ENCODE assay signal across 13 cellular contexts in the genomic region with DNA sequence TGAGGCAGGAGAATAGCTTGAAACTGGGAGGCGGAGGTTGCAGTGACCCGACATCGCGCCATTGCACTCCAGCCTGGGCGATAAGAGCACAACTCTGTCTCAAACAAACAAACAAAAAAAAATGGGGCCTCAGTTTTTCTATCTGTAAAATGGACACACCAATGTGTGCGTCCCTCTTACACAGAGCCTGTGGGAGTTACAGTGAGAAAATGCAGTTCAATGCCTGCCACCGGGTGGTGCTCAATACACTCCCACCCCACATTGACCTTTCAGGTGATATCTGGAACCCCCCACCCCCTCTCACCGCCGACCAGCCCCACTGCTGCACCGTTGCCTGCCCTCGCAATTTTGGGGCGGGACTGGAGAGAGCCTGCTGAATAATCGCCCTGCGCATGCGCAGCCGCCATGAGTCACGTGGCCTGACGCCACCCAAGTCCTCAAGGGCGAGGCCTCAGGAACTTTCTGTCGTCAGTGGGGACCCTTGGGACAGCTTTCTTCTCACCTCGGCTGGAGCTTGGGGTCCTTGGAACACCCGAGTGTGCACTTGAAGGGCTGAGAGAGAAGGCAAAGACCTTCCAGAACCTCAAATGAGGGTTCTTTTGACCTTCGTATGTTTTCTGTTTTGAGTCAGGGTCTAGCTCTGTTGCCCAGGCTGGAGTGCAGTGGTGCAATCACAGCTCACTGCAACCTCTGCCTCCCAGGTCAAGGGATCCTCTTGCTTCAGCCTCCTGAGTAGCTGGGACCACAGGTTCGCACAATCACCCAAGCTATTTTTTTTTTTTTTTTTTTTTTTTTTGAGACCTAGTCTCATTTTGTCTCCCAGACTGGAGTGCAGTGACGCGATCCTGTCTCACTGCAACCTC. TPM values are rescaled to one million over a fixed set of nuclear protein-coding genes. Genes with fewer than 3 reads are reported as not detected.
A peak's percentile ranks its signal among the peaks of the same experiment; 100 is the strongest.
DNase-seq lines count a peak whose midpoint lies in the region; ATAC-seq, FAIRE-seq and TF ChIP-seq lines count a peak whose summit lies in the region.
"Had no signal": no experiment of that assay in that cellular context is flagged by ENCODE, and none has a peak within 500 bp of the region (broad histone marks: within the 10 kb centered on the region; RNA-seq: fewer than 3 reads in every experiment).

No MANE protein-coding gene starts in this region.

- TF ChIP-seq CTCF in OCI-LY1 (IDR thresholded peaks at IDR 0.05; ENCODE audit: low read length) (peak; percentile 51), body of pancreas (IDR thresholded peaks at IDR 0.05) (no peak), vagina (IDR thresholded peaks at IDR 0.05) (no peak)

- no peaks in the 10 kb centered on the region for H3K9me2 ChIP-seq in OCI-LY1 (ENCODE audit: low read depth, low read length)

- peak; percentile 15 for ATAC-seq in body of pancreas
- ATAC-seq: esophagus mucosa, left lobe of liver, T-helper 17 cell had no signal

- WGBS in body of pancreas, 2 donors, result 56 to 76% methylated on average over 26 of the region's 26 CpGs

- H3K4me1 ChIP-seq in OCI-LY1 (ENCODE audit: insufficient read depth, low read length, severe bottlenecking) (peaks cover 6% of the 10 kb centered on the region), body of pancreas (no peaks in the 10 kb centered on the region), vagina (no peaks in the 10 kb centered on the region)

- H2AFZ ChIP-seq in OCI-LY1 (ENCODE audit: low read length), result peak overlapping the region; percentile 64; the same call in 1 of the 2 replicates

- intact Hi-C loops in body of pancreas (cut with DNase I), result no loop called here
- intact Hi-C loops in vagina (cut with DNase I), result no loop called here

- FAIRE-seq in GM12892 (lab: Jason Lieb, UNC), result no peak
- FAIRE-seq: H54 had no signal

- DNase-seq in activated CD8-positive, alpha-beta memory T cell treated with anti-CD3 and anti-CD28 coated beads for 24 hours, result peak; percentile 62
- no peak for DNase-seq in activated CD8-positive, alpha-beta memory T cell treated with anti-CD3 and anti-CD28 coated beads, Interleukin-2, amount 50 U/mL, for 48 hours
- DNase-seq in body of pancreas, result peak in 1 of 4 donors; percentile 33
- DNase-seq in stimulated activated CD4-positive, alpha-beta T cell treated with anti-CD3 and anti-CD28 coated beads, Interleukin-4, amount 100 ng/mL, for 4 hours, result peak; percentile 7 to 10
- DNase-seq in activated gamma-delta T cell treated with Interleukin-2 at 50 U/mL for 16 hours, result no peak
- DNase-seq in vagina (ENCODE audit: extremely low spot score in 2 of 2), result no peak
- DNase-seq in GM12892 (ENCODE audit: insufficient read length), result no peak
- DNase-seq: T-helper 17 cell had no signal

- no peaks in the 10 kb centered on the region for H3K79me2 ChIP-seq in OCI-LY1 (ENCODE audit: insufficient read depth, low read length)

- H3K4me3 ChIP-seq in OCI-LY1 (ENCODE audit: low read depth, low read length, poor library complexity, severe bottlenecking) (peak overlapping the region; percentile 44), body of pancreas (no peak overlapping the region), vagina (no peak overlapping the region)
- H3K4me3 ChIP-seq: BLaER1 treated with 17β-estradiol and CSF1 and Interleukin-3, amounts not matched to agents 10 nM and 100 nM had no signal

- H3K9me3 ChIP-seq in OCI-LY1 (ENCODE audit: low read length), result no peaks in the 10 kb centered on the region
- no peaks in the 10 kb centered on the region for H3K9me3 ChIP-seq in body of pancreas
- no peaks in the 10 kb centered on the region for H3K9me3 ChIP-seq in vagina
- H3K9me3 ChIP-seq: BLaER1 treated with 17β-estradiol and CSF1 and Interleukin-3, amounts not matched to agents 10 nM and 100 nM had no signal

- no peaks in the 10 kb centered on the region for H4K20me1 ChIP-seq in OCI-LY1 (ENCODE audit: insufficient read depth, low read length)
- H4K20me1 ChIP-seq: BLaER1 treated with 17β-estradiol and CSF1 and Interleukin-3, amounts not matched to agents 10 nM and 100 nM had no signal

- peak overlapping the region; percentile 64 for H3K4me2 ChIP-seq in OCI-LY1 (ENCODE audit: low read length)

- H3K36me3 ChIP-seq in OCI-LY1 (ENCODE audit: insufficient read depth, low read length) (no peaks in the 10 kb centered on the region), body of pancreas (replicated peaks in 1 of 2; ENCODE audit: insufficient read depth in 1 of 2, low read depth in 2 of 2) (no peaks in the 10 kb centered on the region), vagina (no peaks in the 10 kb centered on the region)
- H3K36me3 ChIP-seq: BLaER1 treated with 17β-estradiol and CSF1 and Interleukin-3, amounts not matched to agents 10 nM and 100 nM had no signal

- no peaks in the 10 kb centered on the region for H3F3A ChIP-seq in OCI-LY1 (ENCODE audit: insufficient read depth, low read length)

- H3K27ac ChIP-seq in OCI-LY1 (ENCODE audit: low read depth, low read length, poor library complexity, severe bottlenecking) (no peak overlapping the region), body of pancreas (no peak overlapping the region), vagina (no peak overlapping the region)
- H3K27ac ChIP-seq: BLaER1 treated with 17β-estradiol and CSF1 and Interleukin-3, amounts not matched to agents 10 nM and 100 nM had no signal

- H3K27me3 ChIP-seq in OCI-LY1 (ENCODE audit: insufficient read depth, low read length) (peaks cover 7% of the 10 kb centered on the region; the same call in 1 of the 2 replicates), body of pancreas (no peaks in the 10 kb centered on the region), vagina (no peaks in the 10 kb centered on the region)
- H3K27me3 ChIP-seq: BLaER1 treated with 17β-estradiol and CSF1 and Interleukin-3, amounts not matched to agents 10 nM and 100 nM had no signal

- H3K9ac ChIP-seq in OCI-LY1 (ENCODE audit: low read length), result peak overlapping the region; percentile 28; the same call in 1 of the 2 replicates
- H3K9ac ChIP-seq: BLaER1 treated with 17β-estradiol and CSF1 and Interleukin-3, amounts not matched to agents 10 nM and 100 nM had no signal

- no peak for TF ChIP-seq POLR2A in body of pancreas (IDR thresholded peaks at IDR 0.05)
- TF ChIP-seq POLR2A in vagina (IDR thresholded peaks at IDR 0.05), result no peak
- TF ChIP-seq POLR2A in GM12892 (IDR thresholded peaks at IDR 0.05; ENCODE audit: low read depth, low read length), result no peak

RNA-seq across cellular contexts. Expression of a gene that starts 14.6 kb away (rescaled TPM):
- total RNA-seq in body of pancreas (1 to 10 TPM in 1 of 2 donors, under 1 TPM in 1; 0.33 to 1.0 TPM), vagina (0.49 TPM)
- polyA plus RNA-seq in GM12892 (2012; ENCODE audit: missing spikeins), result 3.1 TPM
- total RNA-seq: T-helper 17 cell had no signal

RNA-seq across cellular contexts. Expression of a gene that starts 44.6 kb away (rescaled TPM):
- total RNA-seq in body of pancreas (10 to 100 TPM; 23.9 to 45.8 TPM), vagina (35.6 TPM)
- polyA plus RNA-seq in GM12892 (2012; ENCODE audit: missing spikeins), result 52.9 TPM

Comparison
In these comparisons a context has a peak if more than half of its experiments do, and no peak if none do; other contexts are left out.
1. DNase-seq: peak in activated CD8-positive, alpha-beta memory T cell treated with anti-CD3 and anti-CD28 coated beads for 24 hours (single experiment) and stimulated activated CD4-positive, alpha-beta T cell treated with anti-CD3 and anti-CD28 coated beads, Interleukin-4, amount 100 ng/mL, for 4 hours (2 of 2); none in activated CD8-positive, alpha-beta memory T cell treated with anti-CD3 and anti-CD28 coated beads, Interleukin-2, amount 50 U/mL, for 48 hours (single experiment), activated gamma-delta T cell treated with Interleukin-2 at 50 U/mL for 16 hours (single experiment), vagina (0 of 2) and GM12892 (single experiment).